ENCODE assay signal across 23 cellular contexts in the genomic region with DNA sequence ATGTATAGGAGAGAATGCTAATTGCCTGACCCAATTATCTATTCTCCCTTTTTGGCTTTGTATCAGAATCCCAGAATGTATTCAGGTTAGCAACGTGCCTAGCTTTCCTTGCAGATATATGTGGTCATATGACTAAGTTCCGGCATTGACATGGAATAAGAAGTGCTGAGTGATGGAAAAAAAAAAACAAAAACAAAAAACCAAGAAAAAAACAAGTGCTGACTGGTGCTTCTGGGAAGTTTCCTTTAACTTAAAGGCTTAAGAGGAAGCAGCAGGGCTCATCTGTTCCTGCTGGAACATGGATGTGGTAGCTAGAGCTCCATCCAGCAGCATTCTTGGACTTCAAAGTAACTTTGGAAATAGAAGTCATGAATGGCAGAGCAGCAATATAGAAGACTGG. TPM values are rescaled to one million over a fixed set of nuclear protein-coding genes. Genes with fewer than 3 reads are reported as not detected.
DNase-seq lines count a peak whose midpoint lies in the region; ATAC-seq, FAIRE-seq and TF ChIP-seq lines count a peak whose summit lies in the region.
"Had no signal": no experiment of that assay in that cellular context is flagged by ENCODE, and none has a peak within 500 bp of the region (broad histone marks: within the 10 kb centered on the region; RNA-seq: fewer than 3 reads in every experiment).

No MANE protein-coding gene starts in this region.

- TF ChIP-seq CTCF in adrenal gland (IDR thresholded peaks at IDR 0.05) (no peak), cardiac fibroblast (IDR thresholded peaks at IDR 0.05; ENCODE audit: low read depth, low read length) (no peak), fibroblast of villous mesenchyme (IDR thresholded peaks at IDR 0.05; ENCODE audit: insufficient read depth, low read depth, low read length) (no peak), parathyroid adenoma (IDR thresholded peaks at IDR 0.05) (no peak), D721Med (IDR thresholded peaks at IDR 0.05; ENCODE audit: insufficient read depth, missing control alignments) (no peak), neural progenitor cell (IDR thresholded peaks at IDR 0.05) (no peak)

- H4K20me1 ChIP-seq in neural progenitor cell (ENCODE audit: low read depth) = no peaks in the 10 kb centered on the region

- H3K36me3 ChIP-seq in adrenal gland (replicated peaks in 1 of 2) (peaks cover 0 to 9% of the 10 kb centered on the region in 2 donors), parathyroid adenoma (ENCODE audit: control insufficient read depth, insufficient read depth, low read length) (no peaks in the 10 kb centered on the region), neural progenitor cell (no peaks in the 10 kb centered on the region)
- H3K36me3 ChIP-seq: prostate gland had no signal

- H3F3A ChIP-seq in neural progenitor cell (ENCODE audit: low read depth) = peaks cover 4% of the 10 kb centered on the region

- no peaks in the 10 kb centered on the region for H3K9me3 Mint-ChIP-seq in neural progenitor cell
- H3K9me3 Mint-ChIP-seq: activated CD8-positive, alpha-beta T cell treated with anti-CD3 and anti-CD28 coated beads for 36 hours; activated naive CD4-positive, alpha-beta T cell treated with anti-CD3 and anti-CD28 coated beads, Interleukin-2, amount 10 ng/mL, durations not matched to agents 7 days and 5 days; immature natural killer cell; stimulated activated effector memory CD8-positive, alpha-beta T cell treated with anti-CD3 and anti-CD28 coated beads, Interleukin-12 subunit alpha, Interleukin-12 subunit beta, amount 100 ng/mL, for 72 hours had no signal

- peaks cover 13% of the 10 kb centered on the region for H3K36me3 Mint-ChIP-seq in neural progenitor cell

- H2AFZ ChIP-seq in parathyroid adenoma (peak overlapping the region; percentile 69), neural progenitor cell (replicated peaks) (no peak overlapping the region)

- peak in 1 of 7 donors; percentile 24 for DNase-seq in adrenal gland
- peak; percentile 28 to 35 for DNase-seq in cardiac fibroblast (ENCODE audit: low read depth in 2 of 2)
- DNase-seq in fibroblast of villous mesenchyme (ENCODE audit: low read depth) = peak; percentile 22
- DNase-seq in D721Med (ENCODE audit: insufficient read length, low spot score) = no peak
- no peak for DNase-seq in neural progenitor cell (ENCODE audit: low spot score)
- DNase-seq: activated CD8-positive, alpha-beta T cell treated with anti-CD3 and anti-CD28 coated beads for 36 hours; activated naive CD4-positive, alpha-beta T cell treated with anti-CD3 and anti-CD28 coated beads, Interleukin-2, amount 10 ng/mL, durations not matched to agents 7 days and 5 days; amniotic stem cell; immature natural killer cell; Kasumi-1; MV-4-11; NCI-H1436 treated with DMSO at 0.1 percent for 48 hours; NCI-H345; SIG-M5; transverse colon had no signal

- no peak for ATAC-seq in GM18517 (IDR thresholded peaks at IDR 0.05; ENCODE audit: unreplicated experiment)
- ATAC-seq: activated CD8-positive, alpha-beta T cell treated with anti-CD3 and anti-CD28 coated beads for 36 hours; stimulated activated effector memory CD8-positive, alpha-beta T cell treated with anti-CD3 and anti-CD28 coated beads, Interleukin-12 subunit alpha, Interleukin-12 subunit beta, amount 100 ng/mL, for 72 hours had no signal

- H3K4me2 ChIP-seq in parathyroid adenoma (ENCODE audit: low read length) (peak overlapping the region; percentile 18), neural progenitor cell (no peak overlapping the region)

- H3K4me3 ChIP-seq in adrenal gland (no peak overlapping the region), cardiac fibroblast (replicated peaks in 1 of 2; ENCODE audit: low read depth in 2 of 2, low read length in 2 of 2) (no peak overlapping the region), fibroblast of villous mesenchyme (ENCODE audit: low read depth, low read length) (no peak overlapping the region), parathyroid adenoma (ENCODE audit: low read depth, low read length) (peak overlapping the region; percentile 3), neural progenitor cell (no peak overlapping the region)
- H3K4me3 ChIP-seq: BLaER1 treated with 17β-estradiol and CSF1 and Interleukin-3, amounts not matched to agents 10 nM and 100 nM; cardiac muscle cell; coronary artery; prostate gland; transverse colon had no signal

- H3K27me3 Mint-ChIP-seq in neural progenitor cell (ENCODE audit: insufficient read depth, low read depth) = no peaks in the 10 kb centered on the region
- H3K27me3 Mint-ChIP-seq: activated CD8-positive, alpha-beta T cell treated with anti-CD3 and anti-CD28 coated beads for 36 hours; activated naive CD4-positive, alpha-beta T cell treated with anti-CD3 and anti-CD28 coated beads, Interleukin-2, amount 10 ng/mL, durations not matched to agents 7 days and 5 days had no signal

- no peaks in the 10 kb centered on the region for H3K4me1 Mint-ChIP-seq in neural progenitor cell
- H3K4me1 Mint-ChIP-seq: activated naive CD4-positive, alpha-beta T cell treated with anti-CD3 and anti-CD28 coated beads, Interleukin-2, amount 10 ng/mL, durations not matched to agents 7 days and 5 days; immature natural killer cell; stimulated activated effector memory CD8-positive, alpha-beta T cell treated with anti-CD3 and anti-CD28 coated beads, Interleukin-12 subunit alpha, Interleukin-12 subunit beta, amount 100 ng/mL, for 72 hours had no signal

- 8 to 28% (median 22%) methylated on average over 2 of the region's 2 CpGs for WGBS in adrenal gland, 4 donors

- no peaks in the 10 kb centered on the region for H3K27me3 ChIP-seq in adrenal gland
- no peaks in the 10 kb centered on the region for H3K27me3 ChIP-seq in parathyroid adenoma (ENCODE audit: control insufficient read depth, insufficient read depth, low read length)
- no peaks in the 10 kb centered on the region for H3K27me3 ChIP-seq in neural progenitor cell
- H3K27me3 ChIP-seq: BLaER1 treated with 17β-estradiol and CSF1 and Interleukin-3, amounts not matched to agents 10 nM and 100 nM; cardiac muscle cell; transverse colon had no signal

- H3K9ac ChIP-seq in parathyroid adenoma = no peak overlapping the region
- H3K9ac ChIP-seq in neural progenitor cell = no peak overlapping the region

- no peak for TF ChIP-seq POLR2A in adrenal gland (IDR thresholded peaks at IDR 0.05)

- intact Hi-C loops in adrenal gland (cut with DNase I) = no loop called here

- H3K9me3 ChIP-seq in adrenal gland (replicated peaks in 1 of 3) = no peaks in the 10 kb centered on the region
- no peaks in the 10 kb centered on the region for H3K9me3 ChIP-seq in parathyroid adenoma (ENCODE audit: control insufficient read depth, low read length)
- H3K9me3 ChIP-seq in neural progenitor cell (ENCODE audit: low read depth) = no peaks in the 10 kb centered on the region
- H3K9me3 ChIP-seq: BLaER1 treated with 17β-estradiol and CSF1 and Interleukin-3, amounts not matched to agents 10 nM and 100 nM; prostate gland; transverse colon had no signal

- no peak overlapping the region for H3K27ac Mint-ChIP-seq in neural progenitor cell
- H3K27ac Mint-ChIP-seq: activated CD8-positive, alpha-beta T cell treated with anti-CD3 and anti-CD28 coated beads for 36 hours; activated naive CD4-positive, alpha-beta T cell treated with anti-CD3 and anti-CD28 coated beads, Interleukin-2, amount 10 ng/mL, durations not matched to agents 7 days and 5 days; immature natural killer cell; stimulated activated effector memory CD8-positive, alpha-beta T cell treated with anti-CD3 and anti-CD28 coated beads, Interleukin-12 subunit alpha, Interleukin-12 subunit beta, amount 100 ng/mL, for 72 hours had no signal

- no peaks in the 10 kb centered on the region for H3K79me2 ChIP-seq in parathyroid adenoma
- no peaks in the 10 kb centered on the region for H3K79me2 ChIP-seq in neural progenitor cell (ENCODE audit: low read depth)

- FAIRE-seq in D721Med (lab: Jason Lieb, UNC) = no peak
- FAIRE-seq: GM12891 had no signal

- peaks cover 9 to 24% of the 10 kb centered on the region in 2 donors for H3K4me1 ChIP-seq in adrenal gland (replicated peaks in 1 of 2)
- peaks cover 5% of the 10 kb centered on the region for H3K4me1 ChIP-seq in parathyroid adenoma
- no peaks in the 10 kb centered on the region for H3K4me1 ChIP-seq in neural progenitor cell
- H3K4me1 ChIP-seq: prostate gland, transverse colon had no signal

- peak overlapping the region in 3 of 5 donors; percentile 46 to 68 (median 63) for H3K27ac ChIP-seq in adrenal gland
- H3K27ac ChIP-seq in parathyroid adenoma = no peak overlapping the region
- H3K27ac ChIP-seq in neural progenitor cell = no peak overlapping the region
- H3K27ac ChIP-seq: cardiac muscle cell, prostate gland, transverse colon had no signal

- H3K4me3 Mint-ChIP-seq in neural progenitor cell = no peak overlapping the region
- H3K4me3 Mint-ChIP-seq: activated CD8-positive, alpha-beta T cell treated with anti-CD3 and anti-CD28 coated beads for 36 hours; activated naive CD4-positive, alpha-beta T cell treated with anti-CD3 and anti-CD28 coated beads, Interleukin-2, amount 10 ng/mL, durations not matched to agents 7 days and 5 days; immature natural killer cell; stimulated activated effector memory CD8-positive, alpha-beta T cell treated with anti-CD3 and anti-CD28 coated beads, Interleukin-12 subunit alpha, Interleukin-12 subunit beta, amount 100 ng/mL, for 72 hours had no signal

RNA-seq across cellular contexts. Expression of a gene that starts 10.4 kb away (rescaled TPM):
- total RNA-seq in adrenal gland = 10 to 100 TPM; 12.8 to 32.1 (median 25.0) TPM
- polyA plus RNA-seq in adrenal gland = 10 to 100 TPM; 33.1 to 63.3 (median 38.5) TPM
- 21.3 and 34.5 TPM in 2 replicates for total RNA-seq in fibroblast of villous mesenchyme
- total RNA-seq in neural progenitor cell (ENCODE audit: low replicate concordance) = 27.3 and 51.9 TPM in 2 replicates

RNA-seq across cellular contexts. Expression of a gene that starts 13.0 kb away (rescaled TPM):
- total RNA-seq in adrenal gland (10 to 100 TPM; 48.3 to 95.3 (median 69.1) TPM), fibroblast of villous mesenchyme (47.4 and 65.2 TPM in 2 replicates), neural progenitor cell (ENCODE audit: low replicate concordance) (47.0 and 105 TPM in 2 replicates)
- 100 to 1,000 TPM in 1 of 3 donors, 10 to 100 TPM in 2; 74.7 to 133 (median 87.2) TPM for polyA plus RNA-seq in adrenal gland

Comparison
In these comparisons a context has a peak if more than half of its experiments do, and no peak if none do; other contexts are left out.
1. DNase-seq: peak in cardiac fibroblast (2 of 2) and fibroblast of villous mesenchyme (single experiment); none in D721Med (single experiment) and neural progenitor cell (single experiment).
2. H3K27ac ChIP-seq: peak in adrenal gland (3 of 5); none in parathyroid adenoma (single experiment) and neural progenitor cell (single experiment).